ENCODE assay signal across 28 cellular contexts in the genomic region with DNA sequence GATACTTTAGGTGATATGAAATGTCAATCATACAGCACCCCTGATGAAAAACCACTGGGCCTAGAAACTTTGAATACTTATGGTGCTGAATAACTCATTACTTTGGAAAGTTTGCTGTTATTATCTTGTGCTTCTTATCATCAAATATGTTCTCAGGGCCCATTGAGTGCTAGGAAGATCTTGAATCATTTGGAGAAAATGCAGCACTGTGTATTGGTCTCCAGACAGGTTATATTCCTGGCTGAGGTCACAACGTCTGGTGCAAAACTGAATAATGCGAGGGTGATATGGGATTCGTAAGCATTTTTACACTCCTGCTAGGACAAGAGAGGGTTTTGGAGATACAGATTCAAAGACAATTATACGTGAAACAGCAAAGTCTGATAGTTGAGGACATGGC.
"Had no signal": no experiment of that assay in that cellular context is flagged by ENCODE, and none has a peak within 500 bp of the region (broad histone marks: within the 10 kb centered on the region; RNA-seq: fewer than 3 reads in every experiment).

No MANE protein-coding gene starts in this region.

- H3K27me3 ChIP-seq: colonic mucosa, gastrocnemius medialis, right atrium auricular region, stomach, thyroid gland, upper lobe of right lung, uterus had no signal

- H3K4me3 Mint-ChIP-seq: memory B cell; mesothelial cell of epicardium; naive B cell; natural killer cell treated with Interleukin-12 subunit alpha and Interleukin-12 subunit beta and Interleukin-15 and Interleukin-18, amount 100 ng/mL, for 72 hours; neural crest cell had no signal

- ATAC-seq: gastrocnemius medialis; left lobe of liver; mucosa of descending colon; natural killer cell treated with Interleukin-12 subunit alpha and Interleukin-12 subunit beta and Interleukin-15 and Interleukin-18, amount 100 ng/mL, for 72 hours; sciatic nerve; upper lobe of right lung had no signal

- H3K4me1 Mint-ChIP-seq: memory B cell, naive B cell, neural crest cell had no signal

- H3K36me3 ChIP-seq: colonic mucosa, gastrocnemius medialis, prostate gland, right atrium auricular region, stomach, thyroid gland, upper lobe of right lung, uterus had no signal

- H3K4me3 ChIP-seq: colonic mucosa, gastrocnemius medialis, lung, mucosa of descending colon, prostate gland, right atrium auricular region, smooth muscle cell, stomach, thyroid gland, upper lobe of right lung, uterus had no signal

- H3K9me3 Mint-ChIP-seq: natural killer cell treated with Interleukin-12 subunit alpha and Interleukin-12 subunit beta and Interleukin-15 and Interleukin-18, amount 100 ng/mL, for 72 hours; neural crest cell had no signal

- H3K36me3 Mint-ChIP-seq: memory B cell; mesothelial cell of epicardium; natural killer cell treated with Interleukin-12 subunit alpha and Interleukin-12 subunit beta and Interleukin-15 and Interleukin-18, amount 100 ng/mL, for 72 hours had no signal

- H3K9me3 ChIP-seq: colonic mucosa, gastrocnemius medialis, mucosa of descending colon, prostate gland, stomach, thyroid gland, uterus had no signal

- FAIRE-seq: endometrium, kidney had no signal

- H3K27ac ChIP-seq: colonic mucosa, gastrocnemius medialis, prostate gland, right atrium auricular region, thyroid gland, upper lobe of right lung had no signal

- DNase-seq: colonic mucosa; dermis blood vessel endothelial cell; effector memory CD4-positive, alpha-beta T cell; gastrocnemius medialis; head of caudate nucleus; kidney; mucosa of descending colon; naive B cell; stimulated activated CD4-positive, alpha-beta T cell treated with anti-CD3 and anti-CD28 coated beads, Interleukin-12 subunit alpha, Interleukin-12 subunit beta, amount 100 ng/mL, for 4 hours; stimulated activated CD4-positive, alpha-beta T cell treated with anti-CD3 and anti-CD28 coated beads, Interleukin-1b, Interleukin-23, amount 100 ng/mL, for 48 hours; stimulated activated CD4-positive, alpha-beta T cell treated with anti-CD3 and anti-CD28 coated beads, Interleukin-4, amount 100 ng/mL, for 1 hour; stimulated activated CD8-positive, alpha-beta memory T cell treated with anti-CD3 and anti-CD28 coated beads, Interleukin-4, amount 100 ng/mL, for 48 hours; stimulated activated naive CD4-positive, alpha-beta T cell treated with Interleukin-2 at 50 U/mL for 16 hours; stomach; thyroid gland; upper lobe of right lung; uterus had no signal

- H3K4me2 ChIP-seq: smooth muscle cell had no signal

- H3K27ac Mint-ChIP-seq: memory B cell; mesothelial cell of epicardium; naive B cell; natural killer cell treated with Interleukin-12 subunit alpha and Interleukin-12 subunit beta and Interleukin-15 and Interleukin-18, amount 100 ng/mL, for 72 hours had no signal

- H3K4me1 ChIP-seq: colonic mucosa, gastrocnemius medialis, prostate gland, right atrium auricular region, thyroid gland, upper lobe of right lung, uterus had no signal

- H3K27me3 Mint-ChIP-seq: naive B cell had no signal
